Comparison of ENCODE assay signal across 10 cellular contexts in genomic region chr14:63383776-63384367, GRCh38.
DNase-seq lines count a peak whose midpoint lies in the region; ATAC-seq and TF ChIP-seq lines count a peak whose summit lies in the region.
"Had no signal": no experiment of that assay in that cellular context is flagged by ENCODE, and none has a peak within 500 bp of the region (broad histone marks: within the 10 kb centered on the region; RNA-seq: fewer than 3 reads in every experiment).

No MANE protein-coding gene starts in this region.

- H3K27ac ChIP-seq in mesenchymal stem cell (ENCODE audit: low read length, poor library complexity, severe bottlenecking), result no peak overlapping the region
- H3K27ac ChIP-seq in substantia nigra (ENCODE audit: low read depth, low read length, poor library complexity, severe bottlenecking), result no peak overlapping the region
- H3K27ac ChIP-seq: KMS-11 had no signal

- H3K23ac ChIP-seq in mesenchymal stem cell (ENCODE audit: low read length in 2 of 2), result no peak overlapping the region

- H3K4me2 ChIP-seq in mesenchymal stem cell (ENCODE audit: low read length, poor library complexity, severe bottlenecking), result no peak overlapping the region
- H3K4me2 ChIP-seq: KMS-11 had no signal

- no peak overlapping the region for H3K14ac ChIP-seq in mesenchymal stem cell (ENCODE audit: low read length in 2 of 2)

- CTCF ChIA-PET in activated CD8-positive, alpha-beta T cell treated with anti-CD3 and anti-CD28 coated beads, Interleukin-2, amount 10 ng/mL, durations not matched to agents 7 days and 5 days (lab: Charles Lee), result interaction anchor here (1.1 kb wide), 1 partner anchor 267 kb away, joined by 3 read pairs; no protein-coding TSS in a partner anchor

- no peak overlapping the region for H4K91ac ChIP-seq in mesenchymal stem cell (ENCODE audit: low read length)

- no peak overlapping the region for H2BK15ac ChIP-seq in mesenchymal stem cell (ENCODE audit: low read depth, poor library complexity, severe bottlenecking)

- no peak overlapping the region for H3K4me3 ChIP-seq in mesenchymal stem cell (ENCODE audit: insufficient read depth in 1 of 2, low read depth in 1 of 2, low read length in 2 of 2)

- no peak overlapping the region for H2AK5ac ChIP-seq in mesenchymal stem cell (ENCODE audit: low read length, severe bottlenecking)

- no peak overlapping the region for H2AFZ ChIP-seq in mesenchymal stem cell (ENCODE audit: low read depth, low read length)

- no peak overlapping the region for H2BK5ac ChIP-seq in mesenchymal stem cell (ENCODE audit: low read depth, low read length, poor library complexity, severe bottlenecking)

- peaks cover 12 to 73% of the 10 kb centered on the region in 2 experiments for H3K36me3 ChIP-seq in mesenchymal stem cell (ENCODE audit: control insufficient read depth in 1 of 2, insufficient read depth in 2 of 2, low read depth in 1 of 2, low read length in 2 of 2)

- peaks cover 5% of the 10 kb centered on the region for H3K79me1 ChIP-seq in mesenchymal stem cell (replicated peaks; ENCODE audit: low read length, poor library complexity, severe bottlenecking)

- no peaks in the 10 kb centered on the region for H3K27me3 Mint-ChIP-seq in activated CD8-positive, alpha-beta T cell treated with anti-CD3 and anti-CD28 coated beads, Interleukin-2, amount 10 ng/mL, durations not matched to agents 7 days and 5 days (ENCODE audit: low read depth)
- peaks cover 5% of the 10 kb centered on the region for H3K27me3 Mint-ChIP-seq in HFFc6 (ENCODE audit: insufficient read depth)

- H2BK120ac ChIP-seq in mesenchymal stem cell (ENCODE audit: low read depth, low read length), result no peak overlapping the region

- H3K9me3 Mint-ChIP-seq in activated CD8-positive, alpha-beta T cell treated with anti-CD3 and anti-CD28 coated beads, Interleukin-2, amount 10 ng/mL, durations not matched to agents 7 days and 5 days (ENCODE audit: insufficient read depth), result no peaks in the 10 kb centered on the region
- no peaks in the 10 kb centered on the region for H3K9me3 Mint-ChIP-seq in HFFc6
- H3K9me3 Mint-ChIP-seq: nephron had no signal

- no peak overlapping the region for H4K8ac ChIP-seq in mesenchymal stem cell (ENCODE audit: low read length)

- H3K27ac Mint-ChIP-seq in activated CD8-positive, alpha-beta T cell treated with anti-CD3 and anti-CD28 coated beads, Interleukin-2, amount 10 ng/mL, durations not matched to agents 7 days and 5 days, result peak overlapping the region; percentile 94
- H3K27ac Mint-ChIP-seq in HFFc6, result no peak overlapping the region
- H3K27ac Mint-ChIP-seq: nephron had no signal

- TF ChIP-seq CTCF in GM10266 (IDR thresholded peaks at IDR 0.05; ENCODE audit: control insufficient read depth, insufficient read depth, low read depth, missing control alignments) (no peak), HFFc6 (IDR thresholded peaks at IDR 0.05) (no peak)

- peaks cover 31% of the 10 kb centered on the region for H3K4me1 Mint-ChIP-seq in activated CD8-positive, alpha-beta T cell treated with anti-CD3 and anti-CD28 coated beads, Interleukin-2, amount 10 ng/mL, durations not matched to agents 7 days and 5 days (ENCODE audit: low read depth)
- no peaks in the 10 kb centered on the region for H3K4me1 Mint-ChIP-seq in HFFc6 (ENCODE audit: low read depth)
- H3K4me1 Mint-ChIP-seq: nephron had no signal

- no peak overlapping the region for H3K4ac ChIP-seq in mesenchymal stem cell (ENCODE audit: low read depth in 1 of 2, low read length in 2 of 2)

- H3K9me3 ChIP-seq in mesenchymal stem cell (ENCODE audit: control insufficient read depth, low read length), result no peaks in the 10 kb centered on the region

- DNase-seq in GM10266 (ENCODE audit: extremely low spot score), result peak; percentile 24
- peak; percentile 74 for DNase-seq in activated CD8-positive, alpha-beta T cell treated with anti-CD3 and anti-CD28 coated beads, Interleukin-2, amount 10 ng/mL, durations not matched to agents 7 days and 5 days
- DNase-seq in mesenchymal stem cell, result no peak
- DNase-seq in substantia nigra (lab: John Stamatoyannopoulos, UW), result no peak
- DNase-seq in HFFc6, result no peak

- H3K27me3 ChIP-seq in mesenchymal stem cell (ENCODE audit: control insufficient read depth in 1 of 2, insufficient read depth in 1 of 2, low read length in 2 of 2), result no peaks in the 10 kb centered on the region

- POLR2A ChIA-PET in activated CD8-positive, alpha-beta T cell treated with anti-CD3 and anti-CD28 coated beads, Interleukin-2, amount 10 ng/mL, durations not matched to agents 7 days and 5 days (lab: Charles Lee), result no interaction called here

- H3K4me1 ChIP-seq in mesenchymal stem cell (ENCODE audit: control insufficient read depth, insufficient read depth, low read depth, low read length), result no peaks in the 10 kb centered on the region

- peaks cover 52% of the 10 kb centered on the region for H3K36me3 Mint-ChIP-seq in activated CD8-positive, alpha-beta T cell treated with anti-CD3 and anti-CD28 coated beads, Interleukin-2, amount 10 ng/mL, durations not matched to agents 7 days and 5 days (ENCODE audit: low read depth)
- H3K36me3 Mint-ChIP-seq in HFFc6 (ENCODE audit: low read depth), result peaks cover 25% of the 10 kb centered on the region

- 97% methylated on average over 3 of the region's 4 CpGs for WGBS in mesenchymal stem cell

- ATAC-seq in GM19351 (IDR thresholded peaks at IDR 0.05; ENCODE audit: unreplicated experiment) (peak; percentile 99), HG03342 (IDR thresholded peaks at IDR 0.05; ENCODE audit: unreplicated experiment) (peak; percentile 92), GM19455 (IDR thresholded peaks at IDR 0.05; ENCODE audit: unreplicated experiment) (no peak)
- ATAC-seq in activated CD8-positive, alpha-beta T cell treated with anti-CD3 and anti-CD28 coated beads, Interleukin-2, amount 10 ng/mL, durations not matched to agents 7 days and 5 days, result peak; percentile 96

- no peak overlapping the region for H2BK12ac ChIP-seq in mesenchymal stem cell (ENCODE audit: low read length in 2 of 2)

- no peak overlapping the region for H3K18ac ChIP-seq in mesenchymal stem cell (ENCODE audit: low read depth in 1 of 2, low read length in 2 of 2)

- peak overlapping the region; percentile 32 for H3K4me3 Mint-ChIP-seq in activated CD8-positive, alpha-beta T cell treated with anti-CD3 and anti-CD28 coated beads, Interleukin-2, amount 10 ng/mL, durations not matched to agents 7 days and 5 days
- H3K4me3 Mint-ChIP-seq in HFFc6, result no peak overlapping the region
- H3K4me3 Mint-ChIP-seq: nephron had no signal

- H3K9ac ChIP-seq in mesenchymal stem cell (ENCODE audit: low read length), result no peak overlapping the region
- H3K9ac ChIP-seq: KMS-11 had no signal

Comparison
In these comparisons a context has a peak if more than half of its experiments do, and no peak if none do; other contexts are left out.
1. DNase-seq: peak in GM10266 (single experiment) and activated CD8-positive, alpha-beta T cell treated with anti-CD3 and anti-CD28 coated beads, Interleukin-2, amount 10 ng/mL, durations not matched to agents 7 days and 5 days (single experiment); none in mesenchymal stem cell (single experiment), substantia nigra (0 of 49) and HFFc6 (single experiment).